Comparison of ENCODE assay signal across 15 cellular contexts in the genomic region with DNA sequence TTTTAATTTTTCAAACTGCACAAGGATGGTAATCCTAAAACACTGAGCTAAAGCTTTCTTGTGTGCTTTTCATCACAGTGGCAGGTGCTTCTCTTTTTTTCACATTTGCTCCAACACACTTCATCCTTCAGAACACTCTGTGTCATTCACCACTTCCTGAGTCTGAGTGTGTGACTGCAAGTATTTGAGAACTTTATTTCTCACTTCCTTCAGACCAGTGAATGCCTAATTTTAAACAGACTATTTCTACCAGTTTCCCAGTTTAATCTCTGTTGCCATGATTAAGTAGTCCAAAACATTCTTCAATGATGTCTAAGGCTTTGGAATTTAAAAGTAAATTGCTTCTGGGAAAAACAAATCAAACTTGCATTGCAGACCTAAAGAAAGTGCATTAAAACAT.
DNase-seq lines count a peak whose midpoint lies in the region; ATAC-seq, FAIRE-seq and TF ChIP-seq lines count a peak whose summit lies in the region.
"Had no signal": no experiment of that assay in that cellular context is flagged by ENCODE, and none has a peak within 500 bp of the region (broad histone marks: within the 10 kb centered on the region; RNA-seq: fewer than 3 reads in every experiment).

No MANE protein-coding gene starts in this region.

- no peaks in the 10 kb centered on the region for H3K4me1 Mint-ChIP-seq in CD8-positive, alpha-beta memory T cell
- H3K4me1 Mint-ChIP-seq: activated naive CD4-positive, alpha-beta T cell treated with anti-CD3 and anti-CD28 coated beads, Interleukin-2, amount 50 U/mL, for 24 hours had no signal

- no peak overlapping the region for H3K9ac ChIP-seq in endothelial cell of umbilical vein (replicated peaks; ENCODE audit: extremely low read depth, insufficient read depth, low read length)

- CTCF ChIA-PET in endothelial cell of umbilical vein (lab: Charles Lee): no interaction called here
- CTCF ChIA-PET in CD8-positive, alpha-beta memory T cell (lab: Charles Lee): no interaction called here

- intact Hi-C loops in endothelial cell of umbilical vein (cut with micrococcal nuclease): no loop called here

- FAIRE-seq in endothelial cell of umbilical vein (lab: Jason Lieb, UNC): peak; percentile 58

- H3K4me3 ChIP-seq in GM06990 (replicated peaks; ENCODE audit: low read depth, low read length) (no peak overlapping the region), endothelial cell of umbilical vein (replicated peaks in 1 of 3; ENCODE audit: insufficient read depth in 1 of 3, low read depth in 1 of 3, low read length in 3 of 3) (no peak overlapping the region)
- H3K4me3 ChIP-seq in CD8-positive, alpha-beta memory T cell (ENCODE audit: low read length): no peak overlapping the region
- H3K4me3 ChIP-seq: MG63, thoracic aorta had no signal

- no TSS peak for BruUV-seq in endothelial cell of umbilical vein (replicated peaks; lab: Mats Ljungman, UMichigan)

- H3K4me2 ChIP-seq in endothelial cell of umbilical vein (ENCODE audit: insufficient read depth, low read length): peak overlapping the region; percentile 17

- peaks cover 0 to 2% (median 0%) of the 10 kb centered on the region in 5 donors for H3K9me3 Mint-ChIP-seq in CD8-positive, alpha-beta memory T cell

- no peak for ATAC-seq in GM21423 (IDR thresholded peaks at IDR 0.05; ENCODE audit: unreplicated experiment)
- no peak for ATAC-seq in HG03108 (IDR thresholded peaks at IDR 0.05; ENCODE audit: unreplicated experiment)
- ATAC-seq: esophagus mucosa had no signal

- H3K79me2 ChIP-seq in endothelial cell of umbilical vein (ENCODE audit: control insufficient read depth, insufficient read depth, low read length): no peaks in the 10 kb centered on the region

- no peaks in the 10 kb centered on the region for H4K20me1 ChIP-seq in endothelial cell of umbilical vein (replicated peaks; ENCODE audit: control insufficient read depth, extremely low read depth, insufficient read depth, low read length)

- H3K27me3 ChIP-seq in GM06990 (replicated peaks; ENCODE audit: control insufficient read depth, insufficient read depth, low read length): no peaks in the 10 kb centered on the region
- H3K27me3 ChIP-seq in endothelial cell of umbilical vein (ENCODE audit: control insufficient read depth in 2 of 2, insufficient read depth in 2 of 2, low read length in 2 of 2): no peaks in the 10 kb centered on the region
- no peaks in the 10 kb centered on the region for H3K27me3 ChIP-seq in CD8-positive, alpha-beta memory T cell (ENCODE audit: insufficient read depth, low read length, poor library complexity, severe bottlenecking)
- H3K27me3 ChIP-seq: MG63 had no signal

- no peaks in the 10 kb centered on the region for H3K27me3 Mint-ChIP-seq in CD8-positive, alpha-beta memory T cell

- no peak for TF ChIP-seq POLR2A in endothelial cell of umbilical vein (IDR thresholded peaks at IDR 0.05; ENCODE audit: low read depth, low read length)

- H3K36me3 ChIP-seq in GM06990 (ENCODE audit: control insufficient read depth, insufficient read depth, low read length): no peaks in the 10 kb centered on the region
- no peaks in the 10 kb centered on the region for H3K36me3 ChIP-seq in endothelial cell of umbilical vein (ENCODE audit: control insufficient read depth in 2 of 2, extremely low read depth in 1 of 2, insufficient read depth in 2 of 2, low read length in 2 of 2)
- no peaks in the 10 kb centered on the region for H3K36me3 ChIP-seq in CD8-positive, alpha-beta memory T cell (ENCODE audit: insufficient read depth, low read length)
- H3K36me3 ChIP-seq: MG63, thoracic aorta had no signal

- H3K4me1 ChIP-seq in endothelial cell of umbilical vein (ENCODE audit: control insufficient read depth, extremely low read depth, insufficient read depth, low read length): peaks cover 3% of the 10 kb centered on the region
- no peaks in the 10 kb centered on the region for H3K4me1 ChIP-seq in CD8-positive, alpha-beta memory T cell (ENCODE audit: insufficient read depth, low read length)
- H3K4me1 ChIP-seq: Caco-2 had no signal

- H3K27ac Mint-ChIP-seq in CD8-positive, alpha-beta memory T cell: no peak overlapping the region
- H3K27ac Mint-ChIP-seq: activated naive CD4-positive, alpha-beta T cell treated with anti-CD3 and anti-CD28 coated beads, Interleukin-2, amount 50 U/mL, for 24 hours had no signal

- H3K4me3 Mint-ChIP-seq in CD8-positive, alpha-beta memory T cell: no peak overlapping the region
- H3K4me3 Mint-ChIP-seq: activated naive CD4-positive, alpha-beta T cell treated with anti-CD3 and anti-CD28 coated beads, Interleukin-2, amount 50 U/mL, for 24 hours had no signal

- H2AFZ ChIP-seq in endothelial cell of umbilical vein (ENCODE audit: low read depth, low read length): no peak overlapping the region

- POLR2A ChIA-PET in endothelial cell of umbilical vein (lab: Charles Lee): no interaction called here
- POLR2A ChIA-PET in CD8-positive, alpha-beta memory T cell (lab: Charles Lee): no interaction called here

- TF ChIP-seq CTCF in GM06990 (IDR thresholded peaks at IDR 0.05; ENCODE audit: insufficient read depth, low read length, poor library complexity, severe bottlenecking) (no peak), endothelial cell of umbilical vein (IDR thresholded peaks at IDR 0.05; ENCODE audit: extremely low read depth in 1 of 2, insufficient read depth in 1 of 2, low read depth in 1 of 2, low read length in 2 of 2) (no peak)

- H3K9me1 ChIP-seq in endothelial cell of umbilical vein (replicated peaks; ENCODE audit: control insufficient read depth, extremely low read depth, insufficient read depth, low read length): no peaks in the 10 kb centered on the region

- H3K36me3 Mint-ChIP-seq in CD8-positive, alpha-beta memory T cell: no peaks in the 10 kb centered on the region
- H3K36me3 Mint-ChIP-seq: activated naive CD4-positive, alpha-beta T cell treated with anti-CD3 and anti-CD28 coated beads, Interleukin-2, amount 50 U/mL, for 24 hours had no signal

- no peak overlapping the region for H3K27ac ChIP-seq in endothelial cell of umbilical vein (ENCODE audit: insufficient read depth, low read depth, low read length)
- H3K27ac ChIP-seq in CD8-positive, alpha-beta memory T cell (ENCODE audit: low read depth, low read length): no peak overlapping the region

- dilution Hi-C loops in endothelial cell of umbilical vein (cut with MboI; ENCODE audit: extremely low pct_ligation_motif_present, low sequenced_read_pairs): no loop called here

- DNase-seq in GM06990 (ENCODE audit: extremely low read depth, insufficient read length): peak; percentile 2
- DNase-seq in NCI-H226: peak; percentile 81
- peak; percentile 28 for DNase-seq in endothelial cell of umbilical vein (ENCODE audit: low read depth, low spot score)
- DNase-seq in pulmonary artery endothelial cell (ENCODE audit: low read depth, low spot score): peak; percentile 5
- DNase-seq in kidney glomerular epithelial cell (lab: John Stamatoyannopoulos, UW): no peak
- no peak for DNase-seq in CD8-positive, alpha-beta memory T cell
- DNase-seq: activated CD8-positive, alpha-beta memory T cell treated with anti-CD3 and anti-CD28 coated beads, Interleukin-2, amount 50 U/mL, for 4 hours; Caco-2; MG63; NCI-H2171 treated with DMSO at 0.1 percent for 48 hours had no signal

- no peaks in the 10 kb centered on the region for H3K9me3 ChIP-seq in endothelial cell of umbilical vein (replicated peaks; ENCODE audit: control insufficient read depth, insufficient read depth, low read length)
- H3K9me3 ChIP-seq in CD8-positive, alpha-beta memory T cell (ENCODE audit: low read length): no peaks in the 10 kb centered on the region
- H3K9me3 ChIP-seq: Caco-2, MG63, thoracic aorta had no signal

TF ChIP-seq in endothelial cell of umbilical vein, 7 proteins besides CTCF, POLR2A, EP300 and RAD21:
- TF ChIP-seq JUN (IDR thresholded peaks at IDR 0.05; ENCODE audit: borderline replicate concordance, insufficient read depth, insufficient read length, low read depth): no peak
- TF ChIP-seq MYC (IDR thresholded peaks at IDR 0.05; ENCODE audit: low read depth, low read length): no peak
- no peak for TF ChIP-seq GATA2 (IDR thresholded peaks at IDR 0.05; ENCODE audit: insufficient read depth, insufficient read length, low read depth, low read length)
- TF ChIP-seq FOS (IDR thresholded peaks at IDR 0.05; ENCODE audit: borderline replicate concordance, insufficient read depth, low read length): no peak
- no peak for TF ChIP-seq EZH2 (IDR thresholded peaks at IDR 0.05; ENCODE audit: borderline replicate concordance, low read depth, low read length, severe bottlenecking)
- TF ChIP-seq POLR2AphosphoS5 (IDR thresholded peaks at IDR 0.05; ENCODE audit: insufficient read depth, low read depth, low read length): no peak

Comparison
In these comparisons a context has a peak if more than half of its experiments do, and no peak if none do; other contexts are left out.
1. DNase-seq: peak in GM06990 (single experiment), NCI-H226 (single experiment), endothelial cell of umbilical vein (single experiment) and pulmonary artery endothelial cell (single experiment); none in kidney glomerular epithelial cell (single experiment) and CD8-positive, alpha-beta memory T cell (0 of 5).